Comparison of ENCODE assay signal across 8 cellular contexts in genomic region chr17:42403150-42403549, GRCh38. TPM values are rescaled to one million over a fixed set of nuclear protein-coding genes. Genes with fewer than 3 reads are reported as not detected.
DNase-seq lines count a peak whose midpoint lies in the region; ATAC-seq and TF ChIP-seq lines count a peak whose summit lies in the region.

No MANE protein-coding gene starts in this region.

- H3K27me3 ChIP-seq in BE2C (no peaks in the 10 kb centered on the region; the same call in 1 of the 2 replicates), upper lobe of left lung (no peaks in the 10 kb centered on the region)

- ATAC-seq in left colon, result peak; percentile 6
- no peak for ATAC-seq in upper lobe of left lung (ENCODE audit: low FRiP score in 2 of 2)
- no peak for ATAC-seq in HG03378 (IDR thresholded peaks at IDR 0.05; ENCODE audit: unreplicated experiment)

- intact Hi-C loops in left colon (cut with DNase I, micrococcal nuclease), result loop anchor here in 1 of 2 donors (10.0 kb wide), 1 partner anchor 88 kb away; no protein-coding TSS in a partner anchor

- TF ChIP-seq CTCF in BE2C (IDR thresholded peaks at IDR 0.05; ENCODE audit: low read depth, low read length), result peak; percentile 50
- TF ChIP-seq CTCF in upper lobe of left lung (IDR thresholded peaks at IDR 0.05), result peak in 1 of 6 experiments; percentile 22

- no peak for TF ChIP-seq EP300 in upper lobe of left lung (IDR thresholded peaks at IDR 0.05)

- no peaks in the 10 kb centered on the region for H3K9me3 ChIP-seq in BE2C
- H3K9me3 ChIP-seq in upper lobe of left lung, result no peaks in the 10 kb centered on the region

- no peak for TF ChIP-seq POLR2A in upper lobe of left lung (IDR thresholded peaks at IDR 0.05)

- H3K27ac ChIP-seq in upper lobe of left lung, result peak overlapping the region; percentile 6 to 76 (median 26)

- H3K36me3 ChIP-seq in BE2C, result no peaks in the 10 kb centered on the region
- H3K36me3 ChIP-seq in upper lobe of left lung, result peaks cover 9 to 35% (median 21%) of the 10 kb centered on the region in 4 donors

- H3K4me3 ChIP-seq in BE2C (ENCODE audit: low read depth, low read length) (no peak overlapping the region), upper lobe of left lung (no peak overlapping the region)

- WGBS in upper lobe of left lung, 2 donors, result 80 to 90% methylated on average over 6 of the region's 6 CpGs

- DNase-seq in BE2C (peak; percentile 47), Kasumi-1 (lab: John Stamatoyannopoulos, UW) (peak; percentile 42 to 45), left colon (peak in 1 of 2 donors; percentile 52), upper lobe of left lung (no peak), AG08395 (ENCODE audit: low spot score) (no peak), COR-L47 (lab: John Stamatoyannopoulos, UW) (no peak)
- peak; percentile 76 for DNase-seq in activated T-cell treated with anti-CD3 and anti-CD28 coated beads, Interleukin-2, amount 50 U/mL, for 48 hours

- H3K4me1 ChIP-seq in BE2C (no peaks in the 10 kb centered on the region; the same call in 1 of the 2 replicates), upper lobe of left lung (peaks cover 62 to 65% (median 63%) of the 10 kb centered on the region in 4 donors)

RNA-seq across cellular contexts. Expression of gene STAT3, which starts 14.9 kb away (rescaled TPM):
- 47.1 TPM for polyA plus RNA-seq in BE2C (2012; ENCODE audit: insufficient read depth, insufficient read length, low read depth)
- total RNA-seq in left colon, result 100 to 1,000 TPM; 150 to 212 TPM
- total RNA-seq in upper lobe of left lung, result 100 to 1,000 TPM; 228 to 335 (median 264) TPM

RNA-seq across cellular contexts. Expression of gene CAVIN1, which starts 19.9 kb away (rescaled TPM):
- polyA plus RNA-seq in BE2C (2012; ENCODE audit: insufficient read depth, insufficient read length, low read depth), result 0.34 TPM
- total RNA-seq in left colon (10 to 100 TPM; 21.9 to 62.0 TPM), upper lobe of left lung (100 to 1,000 TPM in 5 of 6 donors, 10 to 100 TPM in 1; 89.1 to 406 (median 307) TPM)

RNA-seq across cellular contexts. Expression of gene ATP6V0A1, which starts 55.5 kb away (rescaled TPM):
- polyA plus RNA-seq in BE2C (2012; ENCODE audit: insufficient read depth, insufficient read length, low read depth), result 151 TPM
- total RNA-seq in left colon (10 to 100 TPM; 92.6 to 96.2 TPM), upper lobe of left lung (100 to 1,000 TPM in 3 of 6 donors, 10 to 100 TPM in 3; 68.3 to 212 (median 118) TPM)

Comparison
In these comparisons a context has a peak if more than half of its experiments do, and no peak if none do; other contexts are left out.
1. DNase-seq: peak in BE2C (single experiment), Kasumi-1 (2 of 2) and activated T-cell treated with anti-CD3 and anti-CD28 coated beads, Interleukin-2, amount 50 U/mL, for 48 hours (2 of 2); none in upper lobe of left lung (0 of 2), AG08395 (single experiment) and COR-L47 (single experiment).